12 cellular contexts compared by ENCODE assay signal in the genomic region with DNA sequence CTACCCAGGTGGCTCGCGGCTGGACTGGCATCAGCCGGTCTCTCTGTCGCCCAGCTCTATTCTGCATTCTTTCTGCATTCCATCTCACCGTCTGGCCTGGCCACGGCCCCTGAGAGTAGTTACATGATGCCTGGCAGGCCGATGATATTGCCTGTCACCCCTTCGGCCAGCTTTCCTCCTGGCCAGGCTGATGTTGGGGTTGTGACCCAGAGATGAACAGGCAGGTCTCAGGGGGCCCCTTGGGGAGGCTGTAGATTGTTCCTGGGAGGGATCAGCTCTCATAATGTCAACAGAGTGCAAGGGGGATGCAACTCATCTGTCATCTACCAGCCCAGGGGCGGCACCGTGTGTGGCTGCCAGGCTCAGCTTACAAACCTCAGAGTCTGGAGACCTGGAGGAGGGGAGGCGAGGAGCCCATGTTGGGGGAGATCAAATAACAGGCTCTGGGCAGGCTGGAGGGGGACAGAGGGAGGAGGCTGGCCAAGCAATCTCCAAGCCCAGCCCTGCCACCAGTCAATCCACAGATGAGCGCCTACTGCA. TPM values are rescaled to one million over a fixed set of nuclear protein-coding genes. Genes with fewer than 3 reads are reported as not detected.
DNase-seq lines count a peak whose midpoint lies in the region; ATAC-seq and TF ChIP-seq lines count a peak whose summit lies in the region.
"Had no signal": no experiment of that assay in that cellular context is flagged by ENCODE, and none has a peak within 500 bp of the region (broad histone marks: within the 10 kb centered on the region; RNA-seq: fewer than 3 reads in every experiment).

No MANE protein-coding gene starts in this region.

- no peak overlapping the region for H3K27ac Mint-ChIP-seq in naive thymus-derived CD4-positive, alpha-beta T cell
- H3K27ac Mint-ChIP-seq: activated CD8-positive, alpha-beta memory T cell treated with anti-CD3 and anti-CD28 coated beads, Interleukin-2, amount 10 ng/mL, durations not matched to agents 7 days and 5 days had no signal

- CTCF ChIA-PET in PC-9 (lab: Charles Lee) = interaction anchor here (0.6 to 1.2 kb wide), 4 partner anchors 13 to 587 kb away, joined by 3 to 5 read pairs (median 3); a partner anchor contains a TSS
- CTCF ChIA-PET in naive thymus-derived CD4-positive, alpha-beta T cell (lab: Charles Lee) = no interaction called here

- H3K27ac ChIP-seq in cardiac muscle cell = peak overlapping the region; percentile 91
- H3K27ac ChIP-seq in PC-9 = peak overlapping the region; percentile 29; the same call in 1 of the 2 replicates
- H3K27ac ChIP-seq in aorta (ENCODE audit: low read depth in 1 of 2, low read length in 2 of 2) = no peak overlapping the region
- no peak overlapping the region for H3K27ac ChIP-seq in naive thymus-derived CD4-positive, alpha-beta T cell (ENCODE audit: low read depth, low read length)
- no peak overlapping the region for H3K27ac ChIP-seq in MM.1S (ENCODE audit: low read length)
- H3K27ac ChIP-seq: neutrophil had no signal

- BruUV-seq in PC-9 (replicated peaks; lab: Mats Ljungman, UMichigan) = no TSS peak

- no peak overlapping the region for H3K4me3 ChIP-seq in cardiac muscle cell
- no peak overlapping the region; the same call in 1 of the 2 replicates for H3K4me3 ChIP-seq in PC-9
- H3K4me3 ChIP-seq in aorta (ENCODE audit: low read length in 2 of 2) = no peak overlapping the region
- H3K4me3 ChIP-seq in naive thymus-derived CD4-positive, alpha-beta T cell (ENCODE audit: low read length) = no peak overlapping the region
- H3K4me3 ChIP-seq in MM.1S (ENCODE audit: low read length) = no peak overlapping the region

- peak in 1 of 2 donors; percentile 82 for DNase-seq in cardiac muscle cell (ENCODE audit: low read depth in 1 of 2, low spot score in 1 of 2)
- no peak for DNase-seq in left ventricle myocardium superior
- peak; percentile 69 to 79 for DNase-seq in PC-9
- DNase-seq in glomerular visceral epithelial cell (ENCODE audit: extremely low spot score) = peak; percentile 69
- DNase-seq in aorta = no peak
- no peak for DNase-seq in naive thymus-derived CD4-positive, alpha-beta T cell
- DNase-seq in MM.1S = no peak
- no peak for DNase-seq in inferior parietal cortex (ENCODE audit: extremely low spot score)
- DNase-seq: activated CD8-positive, alpha-beta memory T cell treated with anti-CD3 and anti-CD28 coated beads, Interleukin-2, amount 10 ng/mL, durations not matched to agents 7 days and 5 days; C1 segment of cervical spinal cord; Karpas-422 had no signal

- H4K20me1 ChIP-seq in PC-9 (ENCODE audit: insufficient read depth) (no peaks in the 10 kb centered on the region), MM.1S (ENCODE audit: insufficient read depth, low read length) (no peaks in the 10 kb centered on the region)

- H3K4me3 Mint-ChIP-seq in naive thymus-derived CD4-positive, alpha-beta T cell = no peak overlapping the region
- H3K4me3 Mint-ChIP-seq: activated CD8-positive, alpha-beta memory T cell treated with anti-CD3 and anti-CD28 coated beads, Interleukin-2, amount 10 ng/mL, durations not matched to agents 7 days and 5 days had no signal

- H3K36me3 Mint-ChIP-seq in naive thymus-derived CD4-positive, alpha-beta T cell = peaks cover 0 to 4% (median 0%) of the 10 kb centered on the region in 5 donors
- H3K36me3 Mint-ChIP-seq: activated CD8-positive, alpha-beta memory T cell treated with anti-CD3 and anti-CD28 coated beads, Interleukin-2, amount 10 ng/mL, durations not matched to agents 7 days and 5 days had no signal

- no peaks in the 10 kb centered on the region for H3K4me1 Mint-ChIP-seq in naive thymus-derived CD4-positive, alpha-beta T cell
- H3K4me1 Mint-ChIP-seq: activated CD8-positive, alpha-beta memory T cell treated with anti-CD3 and anti-CD28 coated beads, Interleukin-2, amount 10 ng/mL, durations not matched to agents 7 days and 5 days had no signal

- H3F3A ChIP-seq in PC-9 (ENCODE audit: insufficient read depth, low read depth) (peaks cover 7% of the 10 kb centered on the region; the same call in 1 of the 2 replicates), MM.1S (ENCODE audit: insufficient read depth, low read length) (no peaks in the 10 kb centered on the region)

- H3K9ac ChIP-seq in MM.1S (ENCODE audit: low read length) = no peak overlapping the region

- H3K27me3 ChIP-seq in cardiac muscle cell (no peaks in the 10 kb centered on the region), PC-9 (ENCODE audit: insufficient read depth, low read depth) (no peaks in the 10 kb centered on the region), aorta (ENCODE audit: control insufficient read depth in 1 of 2, insufficient read depth in 2 of 2, low read length in 1 of 2) (peaks cover 0 to 10% of the 10 kb centered on the region in 2 donors), MM.1S (replicated peaks; ENCODE audit: insufficient read depth, low read length) (peaks cover 25% of the 10 kb centered on the region; the same call in 1 of the 2 replicates)
- H3K27me3 ChIP-seq in naive thymus-derived CD4-positive, alpha-beta T cell (ENCODE audit: control insufficient read depth in 2 of 2, insufficient read depth in 2 of 2, low read length in 2 of 2) = no peaks in the 10 kb centered on the region

- no peak for ATAC-seq in left ventricle myocardium superior
- ATAC-seq in aorta (ENCODE audit: low FRiP score) = peak; percentile 22
- ATAC-seq in naive thymus-derived CD4-positive, alpha-beta T cell = no peak
- ATAC-seq: activated CD8-positive, alpha-beta memory T cell treated with anti-CD3 and anti-CD28 coated beads, Interleukin-2, amount 10 ng/mL, durations not matched to agents 7 days and 5 days had no signal

- intact Hi-C loops in left ventricle myocardium superior (cut with micrococcal nuclease) = no loop called here
- intact Hi-C loops in PC-9 (cut with micrococcal nuclease; ENCODE audit: unreplicated experiment) = no loop called here
- intact Hi-C loops in aorta (cut with DNase I) = no loop called here
- intact Hi-C loops in naive thymus-derived CD4-positive, alpha-beta T cell (cut with micrococcal nuclease) = no loop called here

- no peaks in the 10 kb centered on the region for H3K36me3 ChIP-seq in cardiac muscle cell
- H3K36me3 ChIP-seq in PC-9 (ENCODE audit: low read depth) = no peaks in the 10 kb centered on the region
- H3K36me3 ChIP-seq in aorta (ENCODE audit: control insufficient read depth in 1 of 2, insufficient read depth in 2 of 2, low read length in 1 of 2) = no peaks in the 10 kb centered on the region
- H3K36me3 ChIP-seq in naive thymus-derived CD4-positive, alpha-beta T cell (ENCODE audit: control insufficient read depth in 2 of 3, insufficient read depth in 3 of 3, low read length in 3 of 3) = no peaks in the 10 kb centered on the region
- no peaks in the 10 kb centered on the region for H3K36me3 ChIP-seq in MM.1S (replicated peaks; ENCODE audit: insufficient read depth, low read length)
- H3K36me3 ChIP-seq: neutrophil had no signal

- H3K9me3 ChIP-seq in cardiac muscle cell (ENCODE audit: low read depth) = no peaks in the 10 kb centered on the region
- no peaks in the 10 kb centered on the region for H3K9me3 ChIP-seq in PC-9 (ENCODE audit: insufficient read depth, low read depth)
- H3K9me3 ChIP-seq in aorta (ENCODE audit: control insufficient read depth, low read length) = peaks cover 7% of the 10 kb centered on the region
- H3K9me3 ChIP-seq in naive thymus-derived CD4-positive, alpha-beta T cell (ENCODE audit: control insufficient read depth in 2 of 3, low read length in 3 of 3) = peaks cover 0 to 7% (median 0%) of the 10 kb centered on the region in 3 experiments
- no peaks in the 10 kb centered on the region for H3K9me3 ChIP-seq in MM.1S (replicated peaks; ENCODE audit: insufficient read depth, low read length)
- H3K9me3 ChIP-seq: neutrophil had no signal

- peak overlapping the region; percentile 20; the same call in 1 of the 2 replicates for H2AFZ ChIP-seq in PC-9
- no peak overlapping the region for H2AFZ ChIP-seq in MM.1S (ENCODE audit: low read length)

- no peaks in the 10 kb centered on the region for H3K79me2 ChIP-seq in PC-9 (ENCODE audit: low read depth)
- no peaks in the 10 kb centered on the region for H3K79me2 ChIP-seq in MM.1S (ENCODE audit: low read length)

- peaks cover 0 to 18% (median 4%) of the 10 kb centered on the region in 11 donors for H3K9me3 Mint-ChIP-seq in naive thymus-derived CD4-positive, alpha-beta T cell

- H3K9me2 ChIP-seq in PC-9 (ENCODE audit: insufficient read depth) (no peaks in the 10 kb centered on the region), MM.1S (replicated peaks; ENCODE audit: insufficient read depth, low read length) (no peaks in the 10 kb centered on the region)

- no peak for TF ChIP-seq CTCF in cardiac muscle cell (IDR thresholded peaks at IDR 0.05; ENCODE audit: low read depth, low read length)
- no peak for TF ChIP-seq CTCF in PC-9 (conservative IDR thresholded peaks at IDR 0.05)
- TF ChIP-seq CTCF in MM.1S (IDR thresholded peaks at IDR 0.05; ENCODE audit: low read length) = no peak

- H3K4me2 ChIP-seq in PC-9 (peak overlapping the region; percentile 70), MM.1S (ENCODE audit: low read depth, low read length) (no peak overlapping the region)

- H3K4me1 ChIP-seq in cardiac muscle cell (ENCODE audit: low read depth) = peaks cover 4% of the 10 kb centered on the region
- H3K4me1 ChIP-seq in PC-9 (replicated peaks; ENCODE audit: insufficient read depth) = peaks cover 9% of the 10 kb centered on the region
- H3K4me1 ChIP-seq in aorta (ENCODE audit: control insufficient read depth in 1 of 2, insufficient read depth in 2 of 2, low read length in 2 of 2) = no peaks in the 10 kb centered on the region
- no peaks in the 10 kb centered on the region for H3K4me1 ChIP-seq in naive thymus-derived CD4-positive, alpha-beta T cell (ENCODE audit: control insufficient read depth in 2 of 2, insufficient read depth in 2 of 2, low read length in 2 of 2)
- no peaks in the 10 kb centered on the region for H3K4me1 ChIP-seq in MM.1S (ENCODE audit: low read length)

- POLR2A ChIA-PET in PC-9 (lab: Charles Lee; ENCODE audit: unreplicated experiment) = interaction anchor here (0.5 to 0.6 kb wide), 3 partner anchors 42 to 158 kb away, joined by 3 to 23 read pairs (median 3); a partner anchor contains a TSS
- POLR2A ChIA-PET in naive thymus-derived CD4-positive, alpha-beta T cell (lab: Charles Lee) = no interaction called here

- H3K27me3 Mint-ChIP-seq in naive thymus-derived CD4-positive, alpha-beta T cell = peaks cover 8 to 36% (median 12%) of the 10 kb centered on the region in 5 donors

- WGBS in aorta, 2 donors = 15 to 17% methylated on average over 12 of the region's 12 CpGs

RNA-seq across cellular contexts. Expression of a gene that starts 13.6 kb away (rescaled TPM):
- total RNA-seq in cardiac muscle cell (30.9 and 65.3 TPM in 2 replicates), left ventricle myocardium superior (1.7 TPM), PC-9 (2021) (8.1 and 11.1 TPM in 2 replicates), aorta (10 to 100 TPM; 23.6 to 33.0 TPM)
- polyA plus RNA-seq in cardiac muscle cell (39.3 and 65.3 TPM in 2 replicates), aorta (10 to 100 TPM in 1 of 2 donors, 1 to 10 TPM in 1; 8.3 to 26.0 TPM)
- not detected for total RNA-seq in naive thymus-derived CD4-positive, alpha-beta T cell
- polyA plus RNA-seq in naive thymus-derived CD4-positive, alpha-beta T cell = not detected

RNA-seq across cellular contexts. Expression of a gene that starts 43.2 kb away (rescaled TPM):
- total RNA-seq in cardiac muscle cell (17.8 and 21.0 TPM in 2 replicates), left ventricle myocardium superior (9.7 TPM), PC-9 (2021) (48.5 and 88.9 TPM in 2 replicates), aorta (1 to 10 TPM; 5.0 to 8.6 TPM)
- polyA plus RNA-seq in cardiac muscle cell (9.1 and 13.4 TPM in 2 replicates), aorta (1 to 10 TPM in 1 of 2 donors, under 1 TPM in 1; 0.25 to 2.8 TPM)
- under 1 TPM in 3 of 5 experiments, not detected in 2; 0.35 to 0.48 (median 0.39) TPM for total RNA-seq in naive thymus-derived CD4-positive, alpha-beta T cell
- not detected for polyA plus RNA-seq in naive thymus-derived CD4-positive, alpha-beta T cell

RNA-seq across cellular contexts. Expression of a gene that starts 58.4 kb away (rescaled TPM):
- 48.0 and 52.0 TPM in 2 replicates for total RNA-seq in cardiac muscle cell
- 72.2 and 84.7 TPM in 2 replicates for polyA plus RNA-seq in cardiac muscle cell
- 71.9 TPM for total RNA-seq in left ventricle myocardium superior
- 77.6 and 84.8 TPM in 2 replicates for total RNA-seq in PC-9 (2021)
- total RNA-seq in aorta = 10 to 100 TPM; 14.3 to 15.8 TPM
- polyA plus RNA-seq in aorta = 10 to 100 TPM; 24.9 to 33.3 TPM
- total RNA-seq in naive thymus-derived CD4-positive, alpha-beta T cell = 10 to 100 TPM; 14.0 to 60.0 (median 22.5) TPM
- polyA plus RNA-seq in naive thymus-derived CD4-positive, alpha-beta T cell = 10 to 100 TPM; 79.9 to 93.4 TPM

RNA-seq across cellular contexts. Expression of a gene that starts 58.6 kb away (rescaled TPM):
- 37.2 and 43.0 TPM in 2 replicates for total RNA-seq in cardiac muscle cell
- 52.3 and 78.9 TPM in 2 replicates for polyA plus RNA-seq in cardiac muscle cell
- 13.2 TPM for total RNA-seq in left ventricle myocardium superior
- 33.7 and 34.9 TPM in 2 replicates for total RNA-seq in PC-9 (2021)
- 10 to 100 TPM in 1 of 2 donors, 1 to 10 TPM in 1; 5.9 to 13.8 TPM for total RNA-seq in aorta
- polyA plus RNA-seq in aorta = 10 to 100 TPM in 1 of 2 donors, 1 to 10 TPM in 1; 9.5 to 72.4 TPM
- 10 to 100 TPM; 17.5 to 35.6 (median 25.4) TPM for total RNA-seq in naive thymus-derived CD4-positive, alpha-beta T cell
- polyA plus RNA-seq in naive thymus-derived CD4-positive, alpha-beta T cell = 10 to 100 TPM; 10.2 to 16.1 TPM

Comparison
In these comparisons a context has a peak if more than half of its experiments do, and no peak if none do; other contexts are left out.
1. DNase-seq: peak in PC-9 (2 of 2) and glomerular visceral epithelial cell (single experiment); none in left ventricle myocardium superior (single experiment), aorta (0 of 2), naive thymus-derived CD4-positive, alpha-beta T cell (0 of 9), MM.1S (single experiment) and inferior parietal cortex (single experiment).
2. H3K27ac ChIP-seq: peak in cardiac muscle cell (single experiment) and PC-9 (single experiment); none in aorta (0 of 2), naive thymus-derived CD4-positive, alpha-beta T cell (single experiment) and MM.1S (single experiment).